ENCODE assay signal across 19 cellular contexts in genomic region chr9:908806-909205, GRCh38.
A peak's percentile ranks its signal among the peaks of the same experiment; 100 is the strongest.
DNase-seq lines count a peak whose midpoint lies in the region; ATAC-seq and TF ChIP-seq lines count a peak whose summit lies in the region.
"Had no signal": no experiment of that assay in that cellular context is flagged by ENCODE, and none has a peak within 500 bp of the region (broad histone marks: within the 10 kb centered on the region; RNA-seq: fewer than 3 reads in every experiment).

No MANE protein-coding gene starts in this region.

- peak overlapping the region; percentile 57 to 88 (median 75); a peak in 6 of 7 replicates for H3K27ac Mint-ChIP-seq in H9
- no peak overlapping the region for H3K27ac Mint-ChIP-seq in endodermal cell
- H3K27ac Mint-ChIP-seq in neural progenitor cell, result no peak overlapping the region
- H3K27ac Mint-ChIP-seq: CD4-positive, alpha-beta memory T cell had no signal

- H2BK120ac ChIP-seq in H9 (ENCODE audit: low read depth, low read length, poor library complexity, severe bottlenecking), result no peak overlapping the region

- H4K91ac ChIP-seq in H9 (ENCODE audit: insufficient read length, low read depth, low read length), result no peak overlapping the region

- H4K8ac ChIP-seq in H9 (replicated peaks; ENCODE audit: insufficient read length, low read depth, low read length), result no peak overlapping the region

- H2BK20ac ChIP-seq in H9 (ENCODE audit: low read depth, low read length, poor library complexity, severe bottlenecking), result no peak overlapping the region

- no peak overlapping the region for H4K5ac ChIP-seq in H9 (ENCODE audit: insufficient read length, low read depth, low read length)

- H2AFZ ChIP-seq in H9 (ENCODE audit: low read length) (no peak overlapping the region), neural progenitor cell (replicated peaks) (peak overlapping the region; percentile 85)

- peak overlapping the region; percentile 39 for H3K18ac ChIP-seq in H9 (ENCODE audit: insufficient read length, low read depth, low read length)

- H3K36me3 ChIP-seq in endodermal cell (ENCODE audit: control insufficient read depth, insufficient read depth, low read length), result no peaks in the 10 kb centered on the region
- H3K36me3 ChIP-seq in iPS-20b (ENCODE audit: insufficient read depth, low read depth, low read length), result no peaks in the 10 kb centered on the region
- H3K36me3 ChIP-seq in neural progenitor cell, result no peaks in the 10 kb centered on the region
- H3K36me3 ChIP-seq: BE2C, Peyer's patch had no signal

- H3K23ac ChIP-seq in H9 (ENCODE audit: insufficient read length, low read depth, low read length), result no peak overlapping the region

- no CpG with 5 or more reads among the region's 9 CpGs for WGBS in H9 (ENCODE audit: extremely low coverage, insufficient read length, low lambda C conversion rate)
- 34% methylated on average over 3 to 9 of the region's 9 CpGs for WGBS in endodermal cell (ENCODE audit: insufficient coverage in 1 of 2, insufficient read length in 1 of 2), 2 experiments

- H3K27me3 ChIP-seq in H9 (ENCODE audit: insufficient read depth, low read length), result no peaks in the 10 kb centered on the region
- peaks cover 18% of the 10 kb centered on the region for H3K27me3 ChIP-seq in endodermal cell (ENCODE audit: control insufficient read depth, insufficient read depth, low read length, poor library complexity, severe bottlenecking)
- H3K27me3 ChIP-seq in iPS-20b (ENCODE audit: insufficient read depth, low read length), result peaks cover 12% of the 10 kb centered on the region; the same call in 1 of the 2 replicates
- peaks cover 22% of the 10 kb centered on the region for H3K27me3 ChIP-seq in neural progenitor cell
- H3K27me3 ChIP-seq: Peyer's patch had no signal

- ATAC-seq in HG02610 (IDR thresholded peaks at IDR 0.05; ENCODE audit: unreplicated experiment) (no peak), omental fat pad (ENCODE audit: low FRiP score) (no peak), HG03159 (IDR thresholded peaks at IDR 0.05; ENCODE audit: unreplicated experiment) (no peak)
- ATAC-seq: Right ventricle myocardium inferior had no signal

- no peaks in the 10 kb centered on the region; the same call in 1 of the 2 replicates for H3K4me1 ChIP-seq in H9 (ENCODE audit: insufficient read depth, low read length)
- H3K4me1 ChIP-seq in endodermal cell (ENCODE audit: control insufficient read depth, insufficient read depth, low read length), result no peaks in the 10 kb centered on the region
- H3K4me1 ChIP-seq in iPS-20b (ENCODE audit: insufficient read depth, low read length), result peaks cover 20% of the 10 kb centered on the region; the same call in 1 of the 2 replicates
- H3K4me1 ChIP-seq in neural progenitor cell, result peaks cover 16% of the 10 kb centered on the region
- H3K4me1 ChIP-seq: BE2C, Peyer's patch had no signal

- H3K9ac ChIP-seq in H9 (ENCODE audit: extremely low read depth, insufficient read length, low read length) (peak overlapping the region; percentile 47), endodermal cell (ENCODE audit: extremely low read depth, low read length, poor library complexity, severe bottlenecking) (no peak overlapping the region), iPS-20b (ENCODE audit: low read depth, low read length) (peak overlapping the region; percentile 30; the same call in 1 of the 2 replicates), neural progenitor cell (no peak overlapping the region)

- peaks cover 5% of the 10 kb centered on the region for H3F3A ChIP-seq in neural progenitor cell (ENCODE audit: low read depth)

- no peaks in the 10 kb centered on the region for H3K79me2 ChIP-seq in H9 (ENCODE audit: insufficient read depth, low read length)
- no peaks in the 10 kb centered on the region for H3K79me2 ChIP-seq in neural progenitor cell (ENCODE audit: low read depth)

- H3K36me3 Mint-ChIP-seq in H9 (ENCODE audit: insufficient read depth in 1 of 3, low read depth in 3 of 3) (no peaks in the 10 kb centered on the region), endodermal cell (ENCODE audit: low read depth) (no peaks in the 10 kb centered on the region), neural progenitor cell (no peaks in the 10 kb centered on the region)
- H3K36me3 Mint-ChIP-seq: CD4-positive, alpha-beta memory T cell had no signal

- no peak overlapping the region for H3K56ac ChIP-seq in H9 (ENCODE audit: insufficient read length, low read depth, low read length)

- no peak overlapping the region for H3K4ac ChIP-seq in H9 (ENCODE audit: low read depth, low read length)

- no peak overlapping the region for H2BK12ac ChIP-seq in H9 (ENCODE audit: insufficient read length, low read depth, low read length)

- H3K27ac ChIP-seq in H9 (ENCODE audit: insufficient read length, low read depth, low read length) (no peak overlapping the region), endodermal cell (ENCODE audit: low read depth, low read length) (no peak overlapping the region), iPS-20b (ENCODE audit: low read length) (no peak overlapping the region), neural progenitor cell (no peak overlapping the region)
- H3K27ac ChIP-seq: Peyer's patch had no signal

- H3K27me3 Mint-ChIP-seq in H9 (ENCODE audit: low read depth), result peaks cover 11% of the 10 kb centered on the region
- H3K27me3 Mint-ChIP-seq in endodermal cell (ENCODE audit: insufficient read depth), result peaks cover 32% of the 10 kb centered on the region
- peaks cover 7% of the 10 kb centered on the region for H3K27me3 Mint-ChIP-seq in neural progenitor cell (ENCODE audit: insufficient read depth, low read depth)

- H3K4me2 ChIP-seq in H9 (ENCODE audit: insufficient read depth, insufficient read length, low read length) (peak overlapping the region; percentile 59), neural progenitor cell (peak overlapping the region; percentile 66)

- H3K4me3 Mint-ChIP-seq in H9, result peak overlapping the region; percentile 46 to 68
- no peak overlapping the region for H3K4me3 Mint-ChIP-seq in endodermal cell
- H3K4me3 Mint-ChIP-seq in neural progenitor cell, result no peak overlapping the region
- H3K4me3 Mint-ChIP-seq: CD4-positive, alpha-beta memory T cell had no signal

- H3T11ph ChIP-seq in H9 (ENCODE audit: low read length), result no peak overlapping the region

- DNase-seq in H9 (peak; percentile 70), endodermal cell (peak; percentile 71), neural progenitor cell (ENCODE audit: low spot score) (peak; percentile 43), omental fat pad (ENCODE audit: low spot score) (no peak)
- DNase-seq: BE2C; CD4-positive, alpha-beta memory T cell; DMS153; GF-D8; GOT3; NCI-H1105; NCI-H2081; NCI-H2171 treated with DMSO at 0.1 percent for 48 hours; NCI-H446; NCI-H526 treated with DMSO at 0.1 percent for 48 hours; Peyer's patch had no signal

- H3K79me1 ChIP-seq in H9 (ENCODE audit: insufficient read depth, low read depth, low read length, poor library complexity, severe bottlenecking), result no peaks in the 10 kb centered on the region

- H3K23me2 ChIP-seq in H9 (ENCODE audit: insufficient read length, low read depth, low read length, poor library complexity, severe bottlenecking), result no peaks in the 10 kb centered on the region

- H3K4me1 Mint-ChIP-seq in H9 (peaks cover 39 to 43% of the 10 kb centered on the region in 2 experiments), endodermal cell (peaks cover 11% of the 10 kb centered on the region), neural progenitor cell (peaks cover 12% of the 10 kb centered on the region)

- H3K14ac ChIP-seq in H9 (ENCODE audit: insufficient read depth, low read length), result peak overlapping the region; percentile 73; the same call in 1 of the 2 replicates

- no peaks in the 10 kb centered on the region for H3K9me3 Mint-ChIP-seq in H9
- no peaks in the 10 kb centered on the region for H3K9me3 Mint-ChIP-seq in endodermal cell
- no peaks in the 10 kb centered on the region for H3K9me3 Mint-ChIP-seq in neural progenitor cell
- H3K9me3 Mint-ChIP-seq: CD4-positive, alpha-beta memory T cell had no signal

- H4K20me1 ChIP-seq in H9 (ENCODE audit: control insufficient read depth, insufficient read depth, insufficient read length), result no peaks in the 10 kb centered on the region
- no peaks in the 10 kb centered on the region for H4K20me1 ChIP-seq in neural progenitor cell (ENCODE audit: low read depth)

- no peak for TF ChIP-seq CTCF in H9 (conservative IDR thresholded peaks at IDR 0.05)
- no peak for TF ChIP-seq CTCF in endodermal cell (conservative IDR thresholded peaks at IDR 0.05)
- TF ChIP-seq CTCF in neural progenitor cell (IDR thresholded peaks at IDR 0.05), result no peak
- no peak for TF ChIP-seq CTCF in omental fat pad (IDR thresholded peaks at IDR 0.05)

- H2AK5ac ChIP-seq in H9 (ENCODE audit: insufficient read length, low read length), result no peak overlapping the region

- H3K4me3 ChIP-seq in endodermal cell (ENCODE audit: low read length), result no peak overlapping the region
- peak overlapping the region; percentile 32; the same call in 1 of the 2 replicates for H3K4me3 ChIP-seq in iPS-20b (ENCODE audit: low read length)
- H3K4me3 ChIP-seq in neural progenitor cell, result peak overlapping the region; percentile 27
- H3K4me3 ChIP-seq: Peyer's patch had no signal

- no peaks in the 10 kb centered on the region for H3K9me3 ChIP-seq in H9 (ENCODE audit: control insufficient read depth, low read depth, low read length)
- H3K9me3 ChIP-seq in endodermal cell (ENCODE audit: control insufficient read depth, low read length), result no peaks in the 10 kb centered on the region
- H3K9me3 ChIP-seq in iPS-20b (ENCODE audit: insufficient read depth, low read depth, low read length), result no peaks in the 10 kb centered on the region
- H3K9me3 ChIP-seq in neural progenitor cell (ENCODE audit: low read depth), result no peaks in the 10 kb centered on the region
- H3K9me3 ChIP-seq: BE2C, Peyer's patch had no signal

- no peak overlapping the region for H2BK5ac ChIP-seq in H9 (ENCODE audit: insufficient read length, low read length)

- no peak overlapping the region for H2BK15ac ChIP-seq in H9 (ENCODE audit: low read depth, low read length)

Comparison
In these comparisons a context has a peak if more than half of its experiments do, and no peak if none do; other contexts are left out.
1. H3K9ac ChIP-seq: peak in H9 (single experiment) and iPS-20b (single experiment); none in endodermal cell (single experiment) and neural progenitor cell (single experiment).
2. H3K27ac Mint-ChIP-seq: peak in H9 (3 of 3); none in endodermal cell (single experiment) and neural progenitor cell (single experiment).
3. H3K4me3 Mint-ChIP-seq: peak in H9 (2 of 2); none in endodermal cell (single experiment) and neural progenitor cell (single experiment).